Comparison of ENCODE assay signal across 8 cellular contexts in the genomic region with DNA sequence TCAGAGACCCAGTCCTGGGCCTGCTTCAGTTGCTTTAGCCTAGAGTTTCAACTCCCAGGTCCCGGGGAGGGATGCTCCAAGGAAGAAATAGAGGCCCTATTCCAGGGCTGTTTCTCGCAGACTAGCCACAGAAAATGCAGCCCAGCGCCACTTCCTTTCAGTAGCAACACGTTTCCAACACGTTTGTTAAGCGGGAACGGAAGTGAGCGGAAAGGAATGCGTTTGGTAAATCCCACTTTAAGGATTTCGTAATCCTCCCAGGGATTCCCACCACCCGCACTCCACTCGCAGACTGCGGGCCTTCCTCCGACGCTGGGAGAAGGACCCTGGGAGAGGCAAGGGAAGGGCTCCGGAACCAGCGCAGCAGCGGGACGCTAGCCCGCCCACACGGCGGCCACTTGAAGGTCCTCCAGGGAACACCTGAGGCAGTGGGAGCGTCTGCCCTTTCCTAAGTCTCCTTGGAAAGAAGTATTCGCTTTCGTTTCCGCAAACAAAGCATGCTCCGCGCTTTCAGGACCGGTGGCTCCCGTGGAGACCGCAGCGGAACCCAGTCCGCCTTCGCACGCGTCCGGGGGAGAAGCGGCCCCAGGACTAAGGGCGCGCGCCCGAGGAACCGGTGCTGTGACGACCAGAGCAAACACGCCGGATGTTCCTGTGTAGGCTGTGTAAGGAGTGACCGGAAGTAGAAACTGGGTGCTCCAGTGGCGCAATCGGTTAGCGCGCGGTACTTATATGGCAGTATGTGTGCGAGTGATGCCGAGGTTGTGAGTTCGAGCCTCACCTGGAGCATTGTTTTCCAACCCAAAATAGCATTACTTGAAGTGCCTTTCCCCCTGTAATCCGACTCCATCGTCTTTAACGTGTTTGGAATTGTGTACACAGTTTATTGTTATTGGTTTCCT.
DNase-seq lines count a peak whose midpoint lies in the region; ATAC-seq, FAIRE-seq and TF ChIP-seq lines count a peak whose summit lies in the region.

No MANE protein-coding gene starts in this region.

- H3K27me3 ChIP-seq in BE2C (no peaks in the 10 kb centered on the region), sigmoid colon (no peaks in the 10 kb centered on the region)

- ATAC-seq in GM19397 (IDR thresholded peaks at IDR 0.05; ENCODE audit: unreplicated experiment) (peak; percentile 86), HG03280 (IDR thresholded peaks at IDR 0.05; ENCODE audit: unreplicated experiment) (no peak)

- FAIRE-seq in TTC549 (lab: Jason Lieb, UNC): peak; percentile 76

- 3 to 6% methylated on average over 58 of the region's 58 CpGs for WGBS in sigmoid colon, 2 donors

- intact Hi-C loops in sigmoid colon (cut with DNase I): loop anchor here (5.0 kb wide), 1 partner anchor 1817 kb away; no protein-coding TSS in a partner anchor

- peak; percentile 72 to 81 for TF ChIP-seq POLR2A in sigmoid colon (IDR thresholded peaks at IDR 0.05)

- in situ Hi-C loops in T47D (cut with HindIII; ENCODE audit: low pct_unique_long_range_greater_than_20kb, low sequenced_read_pairs): no loop called here

- H3K9me3 ChIP-seq in BE2C: no peaks in the 10 kb centered on the region
- H3K9me3 ChIP-seq in iPS-18c (ENCODE audit: control insufficient read depth, insufficient read depth, low read length): no peaks in the 10 kb centered on the region
- H3K9me3 ChIP-seq in sigmoid colon: peaks cover 0 to 8% (median 0%) of the 10 kb centered on the region in 4 donors

- H3K36me3 ChIP-seq in BE2C (no peaks in the 10 kb centered on the region), sigmoid colon (no peaks in the 10 kb centered on the region)

- TF ChIP-seq CTCF in BE2C (IDR thresholded peaks at IDR 0.05; ENCODE audit: low read depth, low read length) (no peak), sigmoid colon (IDR thresholded peaks at IDR 0.05) (no peak)

- peak overlapping the region; percentile 82 to 94 (median 90) for H3K27ac ChIP-seq in sigmoid colon

- no peak for TF ChIP-seq EP300 in sigmoid colon (IDR thresholded peaks at IDR 0.05)

- H3K4me1 ChIP-seq in BE2C: no peaks in the 10 kb centered on the region; the same call in 1 of the 2 replicates
- peaks cover 3 to 15% (median 6%) of the 10 kb centered on the region in 4 donors for H3K4me1 ChIP-seq in sigmoid colon

- H3K4me3 ChIP-seq in BE2C (ENCODE audit: low read depth, low read length) (peak overlapping the region; percentile 89), iPS-18c (ENCODE audit: insufficient read depth, low read depth, low read length) (peak overlapping the region; percentile 85), sigmoid colon (peak overlapping the region; percentile 56 to 74 (median 60))

- DNase-seq in BE2C (peak; percentile 87), NCI-H1092 treated with DMSO at 0.1 percent for 48 hours (lab: John Stamatoyannopoulos, UW) (peak; percentile 87), T47D (ENCODE audit: low read depth in 1 of 2, low spot score in 1 of 2) (peak; percentile 76 to 96), sigmoid colon (peak; percentile 95)
